In the genomic region with DNA sequence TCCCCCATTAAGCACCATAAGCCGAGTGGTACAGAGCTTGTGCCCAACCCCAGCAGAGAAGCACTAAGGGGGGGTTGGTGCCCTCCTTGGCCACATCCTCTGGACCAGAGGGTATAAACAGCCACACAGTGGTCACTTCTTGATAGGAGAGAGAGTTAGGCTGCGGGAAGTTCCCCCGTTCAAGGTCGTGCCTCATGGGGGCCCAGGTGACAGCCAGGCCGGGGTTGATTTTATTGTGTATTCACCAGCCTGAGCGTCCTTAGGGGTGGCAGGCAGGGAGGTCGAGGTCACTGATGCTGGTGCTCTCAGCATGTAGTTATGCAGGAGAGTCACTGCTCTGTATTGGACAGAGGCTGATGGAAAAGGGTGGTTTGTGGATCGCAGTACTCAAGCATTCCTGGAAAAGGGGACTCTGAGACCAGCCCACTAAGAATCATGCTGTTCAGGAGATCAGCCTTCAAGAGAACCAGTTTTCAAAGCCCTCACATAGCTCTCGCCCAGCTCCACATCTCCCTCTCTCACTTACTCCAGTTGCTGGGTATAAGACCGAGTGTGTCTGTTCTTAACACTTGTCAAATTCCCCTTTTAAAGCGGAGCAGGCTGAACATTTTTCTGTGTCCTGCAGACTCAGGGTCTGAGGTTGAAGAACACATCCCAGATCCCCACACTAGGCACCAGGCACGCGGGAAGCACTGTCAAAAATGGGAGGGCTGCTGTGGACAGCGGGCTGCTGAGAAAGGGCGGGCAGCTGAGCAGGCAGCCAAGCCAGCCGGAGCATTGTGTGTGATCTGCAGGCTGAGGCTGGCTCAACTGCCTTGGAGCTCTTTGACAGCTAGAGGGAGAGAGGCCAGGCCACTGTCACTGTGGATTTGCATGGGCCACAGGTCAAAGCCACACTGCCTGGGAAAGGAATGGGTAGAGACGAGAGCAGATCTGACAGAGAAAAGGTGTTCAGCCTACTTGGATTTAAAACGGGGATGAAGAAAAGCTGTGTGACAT, we compare ENCODE assay signal across 1 cellular context.
TF ChIP-seq lines count a peak whose summit lies in the region.

No MANE protein-coding gene starts in this region.

TF ChIP-seq in GM12878, 131 proteins besides CTCF, POLR2A, EP300 and RAD21:
- TF ChIP-seq ZNF687 (IDR thresholded peaks at IDR 0.05) = no peak
- no peak for TF ChIP-seq TCF12 (IDR thresholded peaks at IDR 0.05; ENCODE audit: low read depth, low read length)
- TF ChIP-seq NR2F1 (conservative IDR thresholded peaks at IDR 0.05) = peak; percentile 38
